In the genomic region with DNA sequence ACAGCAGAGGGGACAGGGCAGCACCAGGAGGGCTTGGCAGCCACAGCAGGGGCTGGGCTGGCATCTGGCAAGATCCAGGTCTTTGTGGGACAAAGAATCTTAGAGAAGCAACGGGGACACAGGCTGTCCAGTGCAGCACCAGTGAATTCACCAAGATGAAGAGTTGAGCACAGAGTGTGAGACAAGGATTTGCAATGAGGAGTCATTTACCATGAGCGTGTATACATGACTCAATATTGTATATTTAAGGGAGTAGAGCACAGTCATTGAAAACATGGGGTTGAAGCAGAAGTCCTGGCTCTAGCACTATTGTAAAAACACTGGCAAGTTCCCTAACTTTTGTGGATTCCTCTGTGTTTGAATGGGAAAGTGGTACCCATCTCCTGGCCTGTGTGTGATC, we compare ENCODE assay signal across 20 cellular contexts. TPM values are rescaled to one million over a fixed set of nuclear protein-coding genes. Genes with fewer than 3 reads are reported as not detected.
DNase-seq lines count a peak whose midpoint lies in the region; ATAC-seq, FAIRE-seq and TF ChIP-seq lines count a peak whose summit lies in the region.
"Had no signal": no experiment of that assay in that cellular context is flagged by ENCODE, and none has a peak within 500 bp of the region (broad histone marks: within the 10 kb centered on the region; RNA-seq: fewer than 3 reads in every experiment).

No MANE protein-coding gene starts in this region.

- H3K27me3 ChIP-seq in H9 (ENCODE audit: insufficient read depth, low read length) = no peaks in the 10 kb centered on the region
- H3K27me3 ChIP-seq in astrocyte (ENCODE audit: insufficient read depth, low read length) = no peaks in the 10 kb centered on the region
- H3K27me3 ChIP-seq: adrenal gland, vagina had no signal

- H4K91ac ChIP-seq in H9 (ENCODE audit: insufficient read length, low read depth, low read length) = no peak overlapping the region

- H2BK15ac ChIP-seq in H9 (ENCODE audit: low read depth, low read length) = no peak overlapping the region

- peaks cover 43% of the 10 kb centered on the region for H3K36me3 Mint-ChIP-seq in activated CD8-positive, alpha-beta memory T cell treated with anti-CD3 and anti-CD28 coated beads, Interleukin-2, amount 10 ng/mL, durations not matched to agents 7 days and 5 days
- H3K36me3 Mint-ChIP-seq in H9 (ENCODE audit: insufficient read depth in 1 of 3, low read depth in 3 of 3) = no peaks in the 10 kb centered on the region
- H3K36me3 Mint-ChIP-seq in astrocyte (ENCODE audit: low read depth, unreplicated experiment) = peaks cover 14% of the 10 kb centered on the region
- no peaks in the 10 kb centered on the region for H3K36me3 Mint-ChIP-seq in nephron (ENCODE audit: low read depth)

- H3K23me2 ChIP-seq in H9 (ENCODE audit: insufficient read length, low read depth, low read length, poor library complexity, severe bottlenecking) = no peaks in the 10 kb centered on the region

- H3K9ac ChIP-seq in H9 (ENCODE audit: extremely low read depth, insufficient read length, low read length) = no peak overlapping the region
- no peak overlapping the region for H3K9ac ChIP-seq in astrocyte (ENCODE audit: low read length)

- H3T11ph ChIP-seq in H9 (ENCODE audit: low read length) = no peak overlapping the region

- H2BK20ac ChIP-seq in H9 (ENCODE audit: low read depth, low read length, poor library complexity, severe bottlenecking) = no peak overlapping the region

- no peak overlapping the region for H3K18ac ChIP-seq in H9 (ENCODE audit: insufficient read length, low read depth, low read length)

- H2BK5ac ChIP-seq in H9 (ENCODE audit: insufficient read length, low read length) = no peak overlapping the region

- H3K79me2 ChIP-seq in H9 (ENCODE audit: insufficient read depth, low read length) = no peaks in the 10 kb centered on the region
- H3K79me2 ChIP-seq in astrocyte (ENCODE audit: insufficient read depth, low read length) = no peaks in the 10 kb centered on the region

- H4K20me1 ChIP-seq in H9 (ENCODE audit: control insufficient read depth, insufficient read depth, insufficient read length) (no peaks in the 10 kb centered on the region), astrocyte (ENCODE audit: insufficient read depth, low read length) (peaks cover 8% of the 10 kb centered on the region)

- peak overlapping the region; percentile 56 for H3K27ac Mint-ChIP-seq in activated CD8-positive, alpha-beta memory T cell treated with anti-CD3 and anti-CD28 coated beads, Interleukin-2, amount 10 ng/mL, durations not matched to agents 7 days and 5 days
- peak overlapping the region in 1 of 3 experiments; percentile 5; a peak in 1 of 7 replicates for H3K27ac Mint-ChIP-seq in H9
- H3K27ac Mint-ChIP-seq in astrocyte (ENCODE audit: unreplicated experiment) = peak overlapping the region; percentile 15
- peak overlapping the region in 2 of 3 experiments; percentile 64 to 74 for H3K27ac Mint-ChIP-seq in nephron
- H3K27ac Mint-ChIP-seq: progenitor cell of endocrine pancreas had no signal

- no peak for ATAC-seq in activated CD8-positive, alpha-beta memory T cell treated with anti-CD3 and anti-CD28 coated beads, Interleukin-2, amount 10 ng/mL, durations not matched to agents 7 days and 5 days
- ATAC-seq in HG02973 (IDR thresholded peaks at IDR 0.05; ENCODE audit: unreplicated experiment) (no peak), GM21390 (IDR thresholded peaks at IDR 0.05; ENCODE audit: unreplicated experiment) (no peak), HG02588 (IDR thresholded peaks at IDR 0.05; ENCODE audit: unreplicated experiment) (no peak)
- ATAC-seq: left cardiac atrium had no signal

- H3K4me3 Mint-ChIP-seq in activated CD8-positive, alpha-beta memory T cell treated with anti-CD3 and anti-CD28 coated beads, Interleukin-2, amount 10 ng/mL, durations not matched to agents 7 days and 5 days = no peak overlapping the region
- no peak overlapping the region for H3K4me3 Mint-ChIP-seq in H9
- H3K4me3 Mint-ChIP-seq in astrocyte (ENCODE audit: unreplicated experiment) = no peak overlapping the region
- H3K4me3 Mint-ChIP-seq in nephron = no peak overlapping the region

- H3K79me1 ChIP-seq in H9 (ENCODE audit: insufficient read depth, low read depth, low read length, poor library complexity, severe bottlenecking) = no peaks in the 10 kb centered on the region

- H4K8ac ChIP-seq in H9 (replicated peaks; ENCODE audit: insufficient read length, low read depth, low read length) = no peak overlapping the region

- H3K4me2 ChIP-seq in H9 (ENCODE audit: insufficient read depth, insufficient read length, low read length) (no peak overlapping the region), astrocyte (ENCODE audit: low read length) (no peak overlapping the region)

- TF ChIP-seq CTCF in H9 (conservative IDR thresholded peaks at IDR 0.05) (no peak), astrocyte (IDR thresholded peaks at IDR 0.05; ENCODE audit: insufficient read depth, low read depth, low read length) (no peak), nephron (IDR thresholded peaks at IDR 0.05; ENCODE audit: unreplicated experiment in 3 of 3) (no peak)

- no peak overlapping the region for H2BK12ac ChIP-seq in H9 (ENCODE audit: insufficient read length, low read depth, low read length)

- H3K4me3 ChIP-seq in astrocyte (ENCODE audit: insufficient read depth, low read depth, low read length) = no peak overlapping the region
- H3K4me3 ChIP-seq: adrenal gland, vagina had no signal

- no peak overlapping the region for H2AFZ ChIP-seq in H9 (ENCODE audit: low read length)
- no peak overlapping the region for H2AFZ ChIP-seq in astrocyte (ENCODE audit: low read depth, low read length)

- H3K27me3 Mint-ChIP-seq in activated CD8-positive, alpha-beta memory T cell treated with anti-CD3 and anti-CD28 coated beads, Interleukin-2, amount 10 ng/mL, durations not matched to agents 7 days and 5 days = no peaks in the 10 kb centered on the region
- H3K27me3 Mint-ChIP-seq in H9 (ENCODE audit: low read depth) (no peaks in the 10 kb centered on the region; the same call in none of the 2 replicates), astrocyte (ENCODE audit: low read depth, unreplicated experiment) (peaks cover 4% of the 10 kb centered on the region), nephron (ENCODE audit: low read depth) (no peaks in the 10 kb centered on the region)
- H3K27me3 Mint-ChIP-seq: progenitor cell of endocrine pancreas had no signal

- no CpG with 5 or more reads among the region's 2 CpGs for WGBS in H9 (ENCODE audit: extremely low coverage, insufficient read length, low lambda C conversion rate)

- no peak overlapping the region for H3K23ac ChIP-seq in H9 (ENCODE audit: insufficient read length, low read depth, low read length)

- no peaks in the 10 kb centered on the region for H3K36me3 ChIP-seq in astrocyte (ENCODE audit: insufficient read depth, low read length)
- H3K36me3 ChIP-seq: adrenal gland, vagina had no signal

- H2AK5ac ChIP-seq in H9 (ENCODE audit: insufficient read length, low read length) = no peak overlapping the region

- no peaks in the 10 kb centered on the region for H3K9me3 ChIP-seq in H9 (ENCODE audit: control insufficient read depth, low read depth, low read length)
- no peaks in the 10 kb centered on the region for H3K9me3 ChIP-seq in astrocyte (ENCODE audit: insufficient read depth, low read depth, low read length)
- H3K9me3 ChIP-seq: adrenal gland, vagina had no signal

- no peak overlapping the region for H3K56ac ChIP-seq in H9 (ENCODE audit: insufficient read length, low read depth, low read length)

- no peak overlapping the region for H2BK120ac ChIP-seq in H9 (ENCODE audit: low read depth, low read length, poor library complexity, severe bottlenecking)

- no peak overlapping the region for H4K5ac ChIP-seq in H9 (ENCODE audit: insufficient read length, low read depth, low read length)

- no peak overlapping the region for H3K14ac ChIP-seq in H9 (ENCODE audit: insufficient read depth, low read length)

- no peak overlapping the region for H3K4ac ChIP-seq in H9 (ENCODE audit: low read depth, low read length)

- no peak for DNase-seq in activated CD8-positive, alpha-beta memory T cell treated with anti-CD3 and anti-CD28 coated beads, Interleukin-2, amount 10 ng/mL, durations not matched to agents 7 days and 5 days
- DNase-seq in activated CD8-positive, alpha-beta memory T cell treated with anti-CD3 and anti-CD28 coated beads for 24 hours = no peak
- DNase-seq in H9 (peak; percentile 4), astrocyte (ENCODE audit: low read depth) (no peak)
- DNase-seq: DMS79; effector memory CD4-positive, alpha-beta T cell; KBM-7; left cardiac atrium; NCI-H1048; stimulated activated CD4-positive, alpha-beta T cell treated with anti-CD3 and anti-CD28 coated beads, Interleukin-12 subunit alpha, Interleukin-12 subunit beta, amount 100 ng/mL, for 4 hours; stimulated activated naive CD4-positive, alpha-beta T cell had no signal

- peaks cover 77% of the 10 kb centered on the region for H3K4me1 Mint-ChIP-seq in activated CD8-positive, alpha-beta memory T cell treated with anti-CD3 and anti-CD28 coated beads, Interleukin-2, amount 10 ng/mL, durations not matched to agents 7 days and 5 days
- peaks cover 50 to 53% of the 10 kb centered on the region in 2 experiments for H3K4me1 Mint-ChIP-seq in H9
- H3K4me1 Mint-ChIP-seq in astrocyte (ENCODE audit: low read depth, unreplicated experiment) = peaks cover 31% of the 10 kb centered on the region
- peaks cover 63% of the 10 kb centered on the region for H3K4me1 Mint-ChIP-seq in nephron

- CTCF ChIA-PET in activated CD8-positive, alpha-beta memory T cell treated with anti-CD3 and anti-CD28 coated beads, Interleukin-2, amount 10 ng/mL, durations not matched to agents 7 days and 5 days (lab: Charles Lee) = no interaction called here

- H3K4me1 ChIP-seq in H9 (ENCODE audit: insufficient read depth, low read length) (no peaks in the 10 kb centered on the region; the same call in 1 of the 2 replicates), astrocyte (ENCODE audit: insufficient read depth, low read length) (peaks cover 8% of the 10 kb centered on the region)

- no peak for FAIRE-seq in astrocyte (lab: Jason Lieb, UNC)

- H3K27ac ChIP-seq in H9 (ENCODE audit: insufficient read length, low read depth, low read length) = no peak overlapping the region
- H3K27ac ChIP-seq in astrocyte (ENCODE audit: low read depth, low read length) = no peak overlapping the region
- H3K27ac ChIP-seq: adrenal gland, C4-2B, vagina, VCaP had no signal

- H3K9me3 Mint-ChIP-seq in activated CD8-positive, alpha-beta memory T cell treated with anti-CD3 and anti-CD28 coated beads, Interleukin-2, amount 10 ng/mL, durations not matched to agents 7 days and 5 days (ENCODE audit: low read depth) = no peaks in the 10 kb centered on the region
- H3K9me3 Mint-ChIP-seq in H9 (no peaks in the 10 kb centered on the region), astrocyte (ENCODE audit: unreplicated experiment) (peaks cover under 1% of the 10 kb centered on the region), nephron (no peaks in the 10 kb centered on the region)

RNA-seq across cellular contexts. Expression of a gene that starts 3.5 kb away (rescaled TPM):
- total RNA-seq in activated CD8-positive, alpha-beta memory T cell treated with anti-CD3 and anti-CD28 coated beads, Interleukin-2, amount 10 ng/mL, durations not matched to agents 7 days and 5 days = 10 to 100 TPM; 55.6 to 61.6 TPM
- 0.13 TPM in 1 of 2 replicates, not detected in the other for total RNA-seq in H9 (2021)
- 3.9 and 7.5 TPM in 2 replicates for total RNA-seq in astrocyte

RNA-seq across cellular contexts. Expression of a gene that starts 17.1 kb away (rescaled TPM):
- total RNA-seq in activated CD8-positive, alpha-beta memory T cell treated with anti-CD3 and anti-CD28 coated beads, Interleukin-2, amount 10 ng/mL, durations not matched to agents 7 days and 5 days = 10 to 100 TPM; 82.6 to 86.4 TPM
- total RNA-seq in H9 (2021) (15.6 and 18.1 TPM in 2 replicates), astrocyte (77.2 and 85.1 TPM in 2 replicates)

RNA-seq across cellular contexts. Expression of a gene that starts 54.9 kb away (rescaled TPM):
- 10 to 100 TPM; 17.0 to 22.6 TPM for total RNA-seq in activated CD8-positive, alpha-beta memory T cell treated with anti-CD3 and anti-CD28 coated beads, Interleukin-2, amount 10 ng/mL, durations not matched to agents 7 days and 5 days
- total RNA-seq in H9 (2021) (not detected in 2 replicates), astrocyte (0.07 TPM in 1 of 2 replicates, not detected in the other)
- total RNA-seq: progenitor cell of endocrine pancreas had no signal

Comparison
In these comparisons a context has a peak if more than half of its experiments do, and no peak if none do; other contexts are left out.
1. RNA of a gene that starts 54.9 kb away (total RNA-seq): 17.0 to 22.6 TPM in activated CD8-positive, alpha-beta memory T cell treated with anti-CD3 and anti-CD28 coated beads, Interleukin-2, amount 10 ng/mL, durations not matched to agents 7 days and 5 days; 0.07 TPM in astrocyte and not detected in H9; every median in the first group is over 10 times any median in the second.